Comparison of ENCODE assay signal across 14 cellular contexts in the genomic region with DNA sequence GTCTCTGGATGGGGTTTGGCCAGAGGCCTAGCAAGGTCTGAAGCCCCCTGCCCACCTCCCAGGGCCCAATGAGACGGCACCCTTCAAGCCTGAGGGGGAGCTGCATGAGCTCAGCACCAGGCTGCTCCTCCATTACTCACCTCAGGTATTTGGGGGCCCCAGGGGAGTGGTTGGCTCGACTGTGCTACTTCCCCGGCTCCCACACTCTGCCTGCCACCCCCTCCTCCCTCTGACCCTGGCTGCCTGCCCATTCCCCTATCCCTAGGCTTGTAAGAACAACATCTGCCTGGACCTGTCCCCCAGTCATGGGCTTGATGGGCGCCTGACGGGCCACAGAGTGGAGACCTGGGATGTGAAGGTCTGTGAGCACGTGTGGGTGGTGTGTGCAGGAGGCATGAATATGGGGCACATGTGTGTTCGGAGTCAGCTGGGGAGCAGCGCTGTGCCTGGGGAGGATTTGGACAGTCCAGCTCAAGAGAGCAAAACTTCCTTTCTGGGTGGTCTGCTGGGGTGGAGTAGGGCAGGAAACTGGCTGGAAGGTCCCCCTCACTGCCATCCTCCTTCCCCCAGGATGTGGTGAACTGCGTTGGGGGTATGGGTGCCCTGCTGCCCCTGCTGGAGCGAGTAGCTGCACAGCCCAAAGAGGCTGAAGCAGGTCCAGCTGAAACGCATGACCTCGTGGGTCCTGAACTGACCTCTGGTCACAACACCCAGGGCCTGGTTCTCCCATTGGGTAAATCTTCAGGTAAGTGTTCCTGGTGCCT. TPM values are rescaled to one million over a fixed set of nuclear protein-coding genes. Genes with fewer than 3 reads are reported as not detected.
DNase-seq lines count a peak whose midpoint lies in the region; ATAC-seq and TF ChIP-seq lines count a peak whose summit lies in the region.
"Had no signal": no experiment of that assay in that cellular context is flagged by ENCODE, and none has a peak within 500 bp of the region (broad histone marks: within the 10 kb centered on the region; RNA-seq: fewer than 3 reads in every experiment).

No MANE protein-coding gene starts in this region.

- TF ChIP-seq CTCF in Loucy (conservative IDR thresholded peaks at IDR 0.05; ENCODE audit: low read length) (no peak), endodermal cell (conservative IDR thresholded peaks at IDR 0.05) (no peak), spleen (IDR thresholded peaks at IDR 0.05 in 8 of 11, conservative IDR thresholded peaks at IDR 0.05 in 3 of 11) (no peak), HFFc6 (IDR thresholded peaks at IDR 0.05) (no peak)

- H2AFZ ChIP-seq in Loucy (ENCODE audit: low read length): no peak overlapping the region

- no peaks in the 10 kb centered on the region for H3K9me3 ChIP-seq in Loucy (ENCODE audit: insufficient read depth, low read depth, low read length)
- H3K9me3 ChIP-seq in endodermal cell (ENCODE audit: control insufficient read depth, low read length): no peaks in the 10 kb centered on the region
- H3K9me3 ChIP-seq in spleen: no peaks in the 10 kb centered on the region
- H3K9me3 ChIP-seq: Caco-2 had no signal

- no peak overlapping the region for H3K4me3 Mint-ChIP-seq in activated naive CD4-positive, alpha-beta T cell treated with anti-CD3 and anti-CD28 coated beads, Interleukin-2, amount 10 ng/mL, durations not matched to agents 7 days and 5 days
- H3K4me3 Mint-ChIP-seq in endodermal cell: no peak overlapping the region
- no peak overlapping the region for H3K4me3 Mint-ChIP-seq in HFFc6
- H3K4me3 Mint-ChIP-seq: activated CD4-positive, alpha-beta T cell treated with anti-CD3 and anti-CD28 coated beads, Interleukin-2, amount 10 ng/mL, durations not matched to agents 24 days and 14 days had no signal

- intact Hi-C loops in spleen (cut with DNase I; ENCODE audit: low total_unique reads): no loop called here

- CTCF ChIA-PET in activated naive CD4-positive, alpha-beta T cell treated with anti-CD3 and anti-CD28 coated beads, Interleukin-2, amount 10 ng/mL, durations not matched to agents 7 days and 5 days (lab: Charles Lee): interaction anchor here (1.3 to 4.4 kb wide), 2 partner anchors 74 to 78 kb away, joined by 5 to 28 read pairs; no protein-coding TSS in a partner anchor

- H3K27ac ChIP-seq in endodermal cell (ENCODE audit: low read depth, low read length) (no peak overlapping the region), spleen (peak overlapping the region in 3 of 8 donors; percentile 23 to 55 (median 40))
- H3K27ac ChIP-seq: coronary artery, epithelial cell of prostate had no signal

- ATAC-seq in HG02588 (IDR thresholded peaks at IDR 0.05; ENCODE audit: unreplicated experiment): no peak
- no peak for ATAC-seq in HG03108 (IDR thresholded peaks at IDR 0.05; ENCODE audit: unreplicated experiment)

- no peaks in the 10 kb centered on the region for H3K9me2 ChIP-seq in Loucy (replicated peaks; ENCODE audit: low read depth, low read length)

- H3K27me3 ChIP-seq in Loucy (ENCODE audit: insufficient read depth, low read length, poor library complexity, severe bottlenecking) (no peaks in the 10 kb centered on the region), endodermal cell (ENCODE audit: control insufficient read depth, insufficient read depth, low read length, poor library complexity, severe bottlenecking) (no peaks in the 10 kb centered on the region), spleen (replicated peaks in 1 of 7) (no peaks in the 10 kb centered on the region)

- H3K27ac Mint-ChIP-seq in activated naive CD4-positive, alpha-beta T cell treated with anti-CD3 and anti-CD28 coated beads, Interleukin-2, amount 10 ng/mL, durations not matched to agents 7 days and 5 days: peak overlapping the region; percentile 74
- peak overlapping the region; percentile 21 for H3K27ac Mint-ChIP-seq in endodermal cell
- H3K27ac Mint-ChIP-seq in HFFc6: no peak overlapping the region
- H3K27ac Mint-ChIP-seq: activated CD4-positive, alpha-beta T cell treated with anti-CD3 and anti-CD28 coated beads, Interleukin-2, amount 10 ng/mL, durations not matched to agents 24 days and 14 days had no signal

- H3F3A ChIP-seq in Loucy (ENCODE audit: low read depth): no peaks in the 10 kb centered on the region

- H3K79me2 ChIP-seq in Loucy (ENCODE audit: insufficient read depth, low read length): peaks cover 6% of the 10 kb centered on the region; the same call in 1 of the 2 replicates

- H3K9me3 Mint-ChIP-seq in activated naive CD4-positive, alpha-beta T cell treated with anti-CD3 and anti-CD28 coated beads, Interleukin-2, amount 10 ng/mL, durations not matched to agents 7 days and 5 days: no peaks in the 10 kb centered on the region
- H3K9me3 Mint-ChIP-seq in endodermal cell: no peaks in the 10 kb centered on the region
- no peaks in the 10 kb centered on the region for H3K9me3 Mint-ChIP-seq in HFFc6
- H3K9me3 Mint-ChIP-seq: activated CD4-positive, alpha-beta T cell treated with anti-CD3 and anti-CD28 coated beads, Interleukin-2, amount 10 ng/mL, durations not matched to agents 24 days and 14 days had no signal

- no peak for DNase-seq in activated naive CD4-positive, alpha-beta T cell treated with anti-CD3 and anti-CD28 coated beads, Interleukin-2, amount 10 ng/mL, durations not matched to agents 7 days and 5 days
- DNase-seq in activated naive CD4-positive, alpha-beta T cell treated with Interleukin-2 at 50 U/mL for 16 hours: no peak
- DNase-seq in endodermal cell (no peak), spleen (peak; percentile 74), HFFc6 (no peak)
- DNase-seq: activated CD4-positive, alpha-beta T cell treated with anti-CD3 and anti-CD28 coated beads, Interleukin-2, amount 10 ng/mL, durations not matched to agents 24 days and 14 days; Caco-2; GOT3; NCI-H446 had no signal

- H3K4me1 ChIP-seq in Loucy (ENCODE audit: insufficient read depth, low read length, poor library complexity, severe bottlenecking) (peaks cover 18% of the 10 kb centered on the region), endodermal cell (ENCODE audit: control insufficient read depth, insufficient read depth, low read length) (no peaks in the 10 kb centered on the region), spleen (peaks cover 9 to 79% (median 31%) of the 10 kb centered on the region in 6 donors)

- H3K9ac ChIP-seq in Loucy (ENCODE audit: low read depth, low read length, poor library complexity, severe bottlenecking) (peak overlapping the region; percentile 46), endodermal cell (ENCODE audit: extremely low read depth, low read length, poor library complexity, severe bottlenecking) (no peak overlapping the region)

- peak overlapping the region; percentile 46 for H3K4me2 ChIP-seq in Loucy (ENCODE audit: low read depth, low read length, poor library complexity, severe bottlenecking)

- no peak for TF ChIP-seq POLR2A in spleen (IDR thresholded peaks at IDR 0.05)

- 91 to 98% methylated on average over 5 to 12 of the region's 12 CpGs for WGBS in endodermal cell (ENCODE audit: insufficient coverage in 1 of 2, insufficient read length in 1 of 2), 2 experiments
- WGBS in spleen, 5 donors: 48 to 70% (median 65%) methylated on average over 10 to 12 of the region's 12 CpGs

- peaks cover 9% of the 10 kb centered on the region for H3K4me1 Mint-ChIP-seq in activated naive CD4-positive, alpha-beta T cell treated with anti-CD3 and anti-CD28 coated beads, Interleukin-2, amount 10 ng/mL, durations not matched to agents 7 days and 5 days
- H3K4me1 Mint-ChIP-seq in endodermal cell (peaks cover 3% of the 10 kb centered on the region), HFFc6 (ENCODE audit: low read depth) (peaks cover 12% of the 10 kb centered on the region)

- no peaks in the 10 kb centered on the region for H3K27me3 Mint-ChIP-seq in activated naive CD4-positive, alpha-beta T cell treated with anti-CD3 and anti-CD28 coated beads, Interleukin-2, amount 10 ng/mL, durations not matched to agents 7 days and 5 days
- H3K27me3 Mint-ChIP-seq in endodermal cell (ENCODE audit: insufficient read depth) (no peaks in the 10 kb centered on the region), HFFc6 (ENCODE audit: insufficient read depth) (no peaks in the 10 kb centered on the region)
- H3K27me3 Mint-ChIP-seq: activated CD4-positive, alpha-beta T cell treated with anti-CD3 and anti-CD28 coated beads, Interleukin-2, amount 10 ng/mL, durations not matched to agents 24 days and 14 days had no signal

- no peaks in the 10 kb centered on the region for H4K20me1 ChIP-seq in Loucy (ENCODE audit: insufficient read depth, low read length, poor library complexity, severe bottlenecking)

- H3K4me3 ChIP-seq in Loucy (ENCODE audit: low read length, poor library complexity, severe bottlenecking) (no peak overlapping the region), endodermal cell (ENCODE audit: low read length) (no peak overlapping the region), spleen (no peak overlapping the region)
- H3K4me3 ChIP-seq: coronary artery had no signal

- peaks cover 44% of the 10 kb centered on the region for H3K36me3 Mint-ChIP-seq in activated naive CD4-positive, alpha-beta T cell treated with anti-CD3 and anti-CD28 coated beads, Interleukin-2, amount 10 ng/mL, durations not matched to agents 7 days and 5 days
- H3K36me3 Mint-ChIP-seq in endodermal cell (ENCODE audit: low read depth) (peaks cover 13% of the 10 kb centered on the region), HFFc6 (ENCODE audit: low read depth) (no peaks in the 10 kb centered on the region)

- peaks cover 38% of the 10 kb centered on the region; the same call in 1 of the 2 replicates for H3K36me3 ChIP-seq in Loucy (ENCODE audit: insufficient read depth, low read length)
- H3K36me3 ChIP-seq in endodermal cell (ENCODE audit: control insufficient read depth, insufficient read depth, low read length): peaks cover 23% of the 10 kb centered on the region
- peaks cover 0 to 100% (median 79%) of the 10 kb centered on the region in 6 donors for H3K36me3 ChIP-seq in spleen

RNA-seq across cellular contexts. Expression of a gene that starts 17.4 kb away (rescaled TPM):
- total RNA-seq in endodermal cell: 10 to 100 TPM; 59.2 to 64.0 TPM
- polyA plus RNA-seq in endodermal cell (2013, experiment 1 of 2): 22.9 TPM
- polyA plus RNA-seq in endodermal cell (2013, experiment 2 of 2): 17.8 TPM
- 100 to 1,000 TPM; 101 to 271 (median 162) TPM for total RNA-seq in spleen
- polyA plus RNA-seq in spleen: 100 to 1,000 TPM in 2 of 3 donors, 10 to 100 TPM in 1; 44.0 to 126 (median 119) TPM
- total RNA-seq in HFFc6 (2021; fragmentation: NEBNext Ultra II Directional; extraction: Animal tissue kit (Norgen Biotek cat#: 25700)): 1 to 10 TPM; 5.3 to 7.6 (median 5.8) TPM

RNA-seq across cellular contexts. Expression of a gene that starts 20.3 kb away (rescaled TPM):
- 10 to 100 TPM; 46.7 to 47.8 TPM for total RNA-seq in endodermal cell
- 44.4 TPM for polyA plus RNA-seq in endodermal cell (2013, experiment 1 of 2)
- 41.1 TPM for polyA plus RNA-seq in endodermal cell (2013, experiment 2 of 2)
- total RNA-seq in spleen: 10 to 100 TPM; 36.5 to 71.4 (median 54.7) TPM
- polyA plus RNA-seq in spleen: 100 to 1,000 TPM in 2 of 3 donors, 10 to 100 TPM in 1; 93.5 to 124 (median 105) TPM
- 10 to 100 TPM; 21.3 to 27.9 (median 27.2) TPM for total RNA-seq in HFFc6 (2021; fragmentation: NEBNext Ultra II Directional; extraction: Animal tissue kit (Norgen Biotek cat#: 25700))

Comparison
In these comparisons a context has a peak if more than half of its experiments do, and no peak if none do; other contexts are left out.
1. RNA of a gene that starts 17.4 kb away (total RNA-seq): 101 to 271 TPM in spleen and 59.2 to 64.0 TPM in endodermal cell; 5.3 to 7.6 TPM in HFFc6; every median in the first group is over 4 times any median in the second.